In genomic region chr10:82377608-82378007, GRCh38 we compare ENCODE assay signal across 11 cellular contexts.
DNase-seq lines count a peak whose midpoint lies in the region; ATAC-seq, FAIRE-seq and TF ChIP-seq lines count a peak whose summit lies in the region.
"Had no signal": no experiment of that assay in that cellular context is flagged by ENCODE, and none has a peak within 500 bp of the region (broad histone marks: within the 10 kb centered on the region; RNA-seq: fewer than 3 reads in every experiment).

No MANE protein-coding gene starts in this region.

- no peaks in the 10 kb centered on the region for H3K27me3 ChIP-seq in GM06990 (replicated peaks; ENCODE audit: control insufficient read depth, insufficient read depth, low read length)
- no peaks in the 10 kb centered on the region for H3K27me3 ChIP-seq in endothelial cell of umbilical vein (ENCODE audit: control insufficient read depth in 2 of 2, insufficient read depth in 2 of 2, low read length in 2 of 2)
- no peaks in the 10 kb centered on the region for H3K27me3 ChIP-seq in small intestine (ENCODE audit: control insufficient read depth in 2 of 2, insufficient read depth in 2 of 2, low read length in 2 of 2)

- H3K4me1 ChIP-seq in endothelial cell of umbilical vein (ENCODE audit: control insufficient read depth, extremely low read depth, insufficient read depth, low read length) (peaks cover 10% of the 10 kb centered on the region), small intestine (ENCODE audit: control insufficient read depth in 2 of 2, insufficient read depth in 1 of 2, low read depth in 1 of 2, low read length in 1 of 2) (no peaks in the 10 kb centered on the region), kidney (ENCODE audit: control insufficient read depth in 1 of 2, insufficient read depth in 1 of 2, low read depth in 1 of 2, low read length in 2 of 2) (no peaks in the 10 kb centered on the region)

- no peak for DNase-seq in GM06990 (ENCODE audit: extremely low read depth, insufficient read length)
- DNase-seq in NCI-H446 treated with DMSO at 0.1 percent for 48 hours (lab: John Stamatoyannopoulos, UW) = peak; percentile 68
- peak; percentile 61 for DNase-seq in endothelial cell of umbilical vein (ENCODE audit: low read depth, low spot score)
- DNase-seq in nephron progenitor cell = no peak
- DNase-seq in activated CD8-positive, alpha-beta memory T cell treated with anti-CD3 and anti-CD28 coated beads, Interleukin-2, amount 50 U/mL, for 48 hours = no peak
- DNase-seq in small intestine = no peak
- no peak for DNase-seq in kidney
- DNase-seq: activated CD4-positive, alpha-beta T cell treated with anti-CD3 and anti-CD28 coated beads, Interleukin-2, amount 10 ng/mL, durations not matched to agents 24 days and 14 days; activated naive CD8-positive, alpha-beta T cell treated with anti-CD3 and anti-CD28 coated beads, Interleukin-2, amount 50 U/mL, for 24 hours had no signal

- peak; percentile 20 for TF ChIP-seq CTCF in GM06990 (IDR thresholded peaks at IDR 0.05; ENCODE audit: insufficient read depth, low read length, poor library complexity, severe bottlenecking)
- TF ChIP-seq CTCF in endothelial cell of umbilical vein (IDR thresholded peaks at IDR 0.05; ENCODE audit: extremely low read depth in 1 of 2, insufficient read depth in 1 of 2, low read depth in 1 of 2, low read length in 2 of 2) = peak; percentile 17 to 44
- TF ChIP-seq CTCF in nephron progenitor cell (IDR thresholded peaks at IDR 0.05) = peak; percentile 24
- no peak for TF ChIP-seq CTCF in kidney (IDR thresholded peaks at IDR 0.05; ENCODE audit: borderline replicate concordance, extremely low read depth, insufficient read depth)

- peak overlapping the region; percentile 15 for H2AFZ ChIP-seq in endothelial cell of umbilical vein (ENCODE audit: low read depth, low read length)

- peaks cover 6% of the 10 kb centered on the region for H3K27me3 Mint-ChIP-seq in nephron progenitor cell (ENCODE audit: low read depth, poor library complexity)
- H3K27me3 Mint-ChIP-seq: activated CD4-positive, alpha-beta T cell treated with anti-CD3 and anti-CD28 coated beads, Interleukin-2, amount 10 ng/mL, durations not matched to agents 24 days and 14 days; activated naive CD8-positive, alpha-beta T cell treated with anti-CD3 and anti-CD28 coated beads, Interleukin-2, amount 50 U/mL, for 24 hours; natural killer cell treated with Interleukin-12 subunit alpha and Interleukin-12 subunit beta and Interleukin-15 and Interleukin-18, amount 100 ng/mL, for 72 hours had no signal

- no peak for ATAC-seq in GM18519 (IDR thresholded peaks at IDR 0.05; ENCODE audit: low FRiP score, unreplicated experiment)
- ATAC-seq: activated naive CD8-positive, alpha-beta T cell treated with anti-CD3 and anti-CD28 coated beads, Interleukin-2, amount 50 U/mL, for 24 hours; natural killer cell treated with Interleukin-12 subunit alpha and Interleukin-12 subunit beta and Interleukin-15 and Interleukin-18, amount 100 ng/mL, for 72 hours had no signal

- H4K20me1 ChIP-seq in endothelial cell of umbilical vein (replicated peaks; ENCODE audit: control insufficient read depth, extremely low read depth, insufficient read depth, low read length) = no peaks in the 10 kb centered on the region

- FAIRE-seq in endothelial cell of umbilical vein (lab: Jason Lieb, UNC) = peak; percentile 21
- no peak for FAIRE-seq in small intestine (lab: Jason Lieb, UNC)
- FAIRE-seq in kidney (lab: Jason Lieb, UNC) = no peak

- no peak overlapping the region for H3K27ac ChIP-seq in endothelial cell of umbilical vein (ENCODE audit: insufficient read depth, low read depth, low read length)
- no peak overlapping the region for H3K27ac ChIP-seq in small intestine (ENCODE audit: low read depth in 1 of 2, low read length in 1 of 2)
- no peak overlapping the region for H3K27ac ChIP-seq in kidney (ENCODE audit: low read depth in 2 of 2, low read length in 2 of 2)

- no TSS peak for BruUV-seq in endothelial cell of umbilical vein (replicated peaks; lab: Mats Ljungman, UMichigan)

- H3K4me2 ChIP-seq in endothelial cell of umbilical vein (ENCODE audit: insufficient read depth, low read length) = peak overlapping the region; percentile 1

- no peak for TF ChIP-seq POLR2A in endothelial cell of umbilical vein (IDR thresholded peaks at IDR 0.05; ENCODE audit: low read depth, low read length)

- H3K9me3 ChIP-seq in endothelial cell of umbilical vein (replicated peaks; ENCODE audit: control insufficient read depth, insufficient read depth, low read length) (no peaks in the 10 kb centered on the region), small intestine (ENCODE audit: control insufficient read depth, low read depth) (no peaks in the 10 kb centered on the region), kidney (ENCODE audit: control insufficient read depth in 1 of 2, low read length in 2 of 2) (no peaks in the 10 kb centered on the region)

- no peak overlapping the region for H3K4me3 Mint-ChIP-seq in nephron progenitor cell
- H3K4me3 Mint-ChIP-seq: activated CD4-positive, alpha-beta T cell treated with anti-CD3 and anti-CD28 coated beads, Interleukin-2, amount 10 ng/mL, durations not matched to agents 24 days and 14 days; activated naive CD8-positive, alpha-beta T cell treated with anti-CD3 and anti-CD28 coated beads, Interleukin-2, amount 50 U/mL, for 24 hours; natural killer cell treated with Interleukin-12 subunit alpha and Interleukin-12 subunit beta and Interleukin-15 and Interleukin-18, amount 100 ng/mL, for 72 hours had no signal

- peak overlapping the region; percentile 14 for H3K9ac ChIP-seq in endothelial cell of umbilical vein (replicated peaks; ENCODE audit: extremely low read depth, insufficient read depth, low read length)
- H3K9ac ChIP-seq in kidney (ENCODE audit: low read length in 2 of 2) = no peak overlapping the region

- H3K27ac Mint-ChIP-seq in nephron progenitor cell = peak overlapping the region; percentile 20
- H3K27ac Mint-ChIP-seq: activated CD4-positive, alpha-beta T cell treated with anti-CD3 and anti-CD28 coated beads, Interleukin-2, amount 10 ng/mL, durations not matched to agents 24 days and 14 days; activated naive CD8-positive, alpha-beta T cell treated with anti-CD3 and anti-CD28 coated beads, Interleukin-2, amount 50 U/mL, for 24 hours; natural killer cell treated with Interleukin-12 subunit alpha and Interleukin-12 subunit beta and Interleukin-15 and Interleukin-18, amount 100 ng/mL, for 72 hours had no signal

- WGBS in small intestine, 3 donors = 48 to 52% (median 51%) methylated on average over 4 of the region's 4 CpGs

- CTCF ChIA-PET in endothelial cell of umbilical vein (lab: Charles Lee) = no interaction called here

- peaks cover 3% of the 10 kb centered on the region for H3K9me3 Mint-ChIP-seq in nephron progenitor cell
- H3K9me3 Mint-ChIP-seq: activated CD4-positive, alpha-beta T cell treated with anti-CD3 and anti-CD28 coated beads, Interleukin-2, amount 10 ng/mL, durations not matched to agents 24 days and 14 days had no signal

- H3K36me3 ChIP-seq in GM06990 (ENCODE audit: control insufficient read depth, insufficient read depth, low read length) (no peaks in the 10 kb centered on the region), endothelial cell of umbilical vein (ENCODE audit: control insufficient read depth in 2 of 2, extremely low read depth in 1 of 2, insufficient read depth in 2 of 2, low read length in 2 of 2) (no peaks in the 10 kb centered on the region), small intestine (ENCODE audit: control insufficient read depth in 2 of 2, insufficient read depth in 2 of 2, low read length in 2 of 2) (no peaks in the 10 kb centered on the region), kidney (ENCODE audit: control insufficient read depth in 1 of 2, insufficient read depth in 2 of 2, low read length in 2 of 2) (no peaks in the 10 kb centered on the region)

- no peaks in the 10 kb centered on the region for H3K79me2 ChIP-seq in endothelial cell of umbilical vein (ENCODE audit: control insufficient read depth, insufficient read depth, low read length)

- peaks cover 11% of the 10 kb centered on the region for H3K4me1 Mint-ChIP-seq in nephron progenitor cell
- H3K4me1 Mint-ChIP-seq: activated CD4-positive, alpha-beta T cell treated with anti-CD3 and anti-CD28 coated beads, Interleukin-2, amount 10 ng/mL, durations not matched to agents 24 days and 14 days; activated naive CD8-positive, alpha-beta T cell treated with anti-CD3 and anti-CD28 coated beads, Interleukin-2, amount 50 U/mL, for 24 hours had no signal

- no peaks in the 10 kb centered on the region for H3K9me1 ChIP-seq in endothelial cell of umbilical vein (replicated peaks; ENCODE audit: control insufficient read depth, extremely low read depth, insufficient read depth, low read length)

- H3K36me3 Mint-ChIP-seq in nephron progenitor cell (ENCODE audit: low read depth) = no peaks in the 10 kb centered on the region
- H3K36me3 Mint-ChIP-seq: natural killer cell treated with Interleukin-12 subunit alpha and Interleukin-12 subunit beta and Interleukin-15 and Interleukin-18, amount 100 ng/mL, for 72 hours had no signal

- intact Hi-C loops in endothelial cell of umbilical vein (cut with micrococcal nuclease) = loop anchor here (1.0 to 5.0 kb wide), 3 partner anchors 227 to 535 kb away; no protein-coding TSS in a partner anchor
- intact Hi-C loops in kidney (cut with DNase I) = no loop called here

- POLR2A ChIA-PET in endothelial cell of umbilical vein (lab: Charles Lee) = no interaction called here

- no peak overlapping the region for H3K4me3 ChIP-seq in GM06990 (replicated peaks; ENCODE audit: low read depth, low read length)
- H3K4me3 ChIP-seq in endothelial cell of umbilical vein (replicated peaks in 1 of 3; ENCODE audit: insufficient read depth in 1 of 3, low read depth in 1 of 3, low read length in 3 of 3) = no peak overlapping the region
- H3K4me3 ChIP-seq in small intestine (ENCODE audit: low read depth in 1 of 2, low read length in 2 of 2) = no peak overlapping the region
- H3K4me3 ChIP-seq in kidney (ENCODE audit: low read length in 2 of 2) = no peak overlapping the region

- dilution Hi-C loops in endothelial cell of umbilical vein (cut with MboI; ENCODE audit: extremely low pct_ligation_motif_present, low sequenced_read_pairs) = no loop called here

TF ChIP-seq in endothelial cell of umbilical vein, 7 proteins besides CTCF, POLR2A, EP300 and RAD21 (continues in another document):
- TF ChIP-seq MYC (IDR thresholded peaks at IDR 0.05; ENCODE audit: low read depth, low read length) (no peak), POLR2AphosphoS5 (IDR thresholded peaks at IDR 0.05; ENCODE audit: insufficient read depth, low read depth, low read length) (no peak), FOS (IDR thresholded peaks at IDR 0.05; ENCODE audit: borderline replicate concordance, insufficient read depth, low read length) (peak; percentile 76), JUN (IDR thresholded peaks at IDR 0.05; ENCODE audit: borderline replicate concordance, insufficient read depth, insufficient read length, low read depth) (peak; percentile 5), EZH2 (IDR thresholded peaks at IDR 0.05; ENCODE audit: borderline replicate concordance, low read depth, low read length, severe bottlenecking) (no peak)
- TF ChIP-seq, protein P1, sequence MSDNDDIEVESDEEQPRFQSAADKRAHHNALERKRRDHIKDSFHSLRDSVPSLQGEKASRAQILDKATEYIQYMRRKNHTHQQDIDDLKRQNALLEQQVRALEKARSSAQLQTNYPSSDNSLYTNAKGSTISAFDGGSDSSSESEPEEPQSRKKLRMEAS (IDR thresholded peaks at IDR 0.05; ENCODE audit: insufficient read depth, insufficient read length) = no peak

Comparison
In these comparisons a context has a peak if more than half of its experiments do, and no peak if none do; other contexts are left out.
1. DNase-seq: peak in NCI-H446 treated with DMSO at 0.1 percent for 48 hours (single experiment) and endothelial cell of umbilical vein (single experiment); none in GM06990 (single experiment), nephron progenitor cell (single experiment), activated CD8-positive, alpha-beta memory T cell treated with anti-CD3 and anti-CD28 coated beads, Interleukin-2, amount 50 U/mL, for 48 hours (single experiment), small intestine (single experiment) and kidney (single experiment).